8 cellular contexts compared by ENCODE assay signal in the genomic region with DNA sequence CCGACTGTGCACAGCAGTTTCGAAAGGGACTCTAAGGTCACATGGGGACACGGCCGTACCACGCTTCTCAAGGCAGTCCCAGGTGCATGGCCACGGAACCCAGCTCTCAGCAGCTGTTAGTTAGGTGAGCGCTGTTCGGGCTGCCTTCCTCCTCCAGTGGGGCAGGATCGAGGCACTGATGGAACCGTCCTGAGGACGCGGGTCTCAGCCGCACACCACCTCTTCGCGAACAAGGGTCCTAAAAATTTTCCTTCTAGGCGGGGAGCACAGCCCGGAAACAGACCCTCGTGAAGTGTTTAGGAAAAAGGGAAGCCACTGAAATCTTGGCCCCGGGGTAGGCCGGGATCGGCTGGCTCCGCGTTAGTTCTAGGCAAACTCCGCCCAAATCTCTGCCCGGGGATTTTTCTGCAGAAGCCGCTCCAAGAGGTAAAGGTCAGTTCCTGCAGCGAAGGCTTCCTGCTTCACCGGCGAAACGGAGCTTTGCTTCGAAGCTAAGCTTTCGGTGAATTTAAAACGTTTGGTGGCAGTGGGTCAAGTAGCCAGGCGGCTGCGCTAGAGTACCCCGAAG. TPM values are rescaled to one million over a fixed set of nuclear protein-coding genes. Genes with fewer than 3 reads are reported as not detected.
A peak's percentile ranks its signal among the peaks of the same experiment; 100 is the strongest.
DNase-seq lines count a peak whose midpoint lies in the region; ATAC-seq and TF ChIP-seq lines count a peak whose summit lies in the region.

No MANE protein-coding gene starts in this region.

- peak overlapping the region; percentile 65 for H3K4me3 Mint-ChIP-seq in activated naive CD4-positive, alpha-beta T cell treated with anti-CD3 and anti-CD28 coated beads for 36 hours

- H3K4me3 ChIP-seq in WERI-Rb-1 (ENCODE audit: low read depth, low read length) (peak overlapping the region; percentile 27), ovary (peak overlapping the region; percentile 34)

- peaks cover 43% of the 10 kb centered on the region for H3K27me3 Mint-ChIP-seq in activated naive CD4-positive, alpha-beta T cell treated with anti-CD3 and anti-CD28 coated beads for 36 hours (ENCODE audit: low read depth)

- peak; percentile 50 for DNase-seq in activated naive CD4-positive, alpha-beta T cell treated with anti-CD3 and anti-CD28 coated beads for 36 hours
- DNase-seq in activated naive CD4-positive, alpha-beta T cell treated with anti-CD3 and anti-CD28 coated beads, Interleukin-2, amount 50 U/mL, for 16 hours, result no peak
- no peak for DNase-seq in WERI-Rb-1
- peak in 1 of 2 donors; percentile 43 for DNase-seq in foreskin keratinocyte
- DNase-seq in ovary, result no peak
- no peak for DNase-seq in NCI-H1092 treated with DMSO at 0.1 percent for 48 hours (lab: John Stamatoyannopoulos, UW)
- no peak for DNase-seq in NK-92 (lab: John Stamatoyannopoulos, UW; ENCODE audit: unreplicated experiment)

- ATAC-seq in foreskin keratinocyte, result peak; percentile 35
- ATAC-seq in HG03139 (IDR thresholded peaks at IDR 0.05; ENCODE audit: unreplicated experiment), result no peak

- 21 to 25% (median 23%) methylated on average over 35 to 36 of the region's 36 CpGs for WGBS in ovary, 3 donors

- TF ChIP-seq CTCF in WERI-Rb-1 (IDR thresholded peaks at IDR 0.05; ENCODE audit: low read depth, low read length), result no peak
- TF ChIP-seq CTCF in foreskin keratinocyte (conservative IDR thresholded peaks at IDR 0.05), result no peak
- TF ChIP-seq CTCF in ovary (IDR thresholded peaks at IDR 0.05), result no peak

- no peaks in the 10 kb centered on the region for H3K9me3 Mint-ChIP-seq in activated naive CD4-positive, alpha-beta T cell treated with anti-CD3 and anti-CD28 coated beads for 36 hours

- peaks cover 98% of the 10 kb centered on the region for H3K27me3 ChIP-seq in WERI-Rb-1 (ENCODE audit: insufficient read depth, low read depth, severe bottlenecking)
- no peaks in the 10 kb centered on the region for H3K27me3 ChIP-seq in foreskin keratinocyte
- H3K27me3 ChIP-seq in ovary, result peaks cover 2% of the 10 kb centered on the region

- no peak overlapping the region for H3K27ac Mint-ChIP-seq in activated naive CD4-positive, alpha-beta T cell treated with anti-CD3 and anti-CD28 coated beads for 36 hours

- CTCF ChIA-PET in activated naive CD4-positive, alpha-beta T cell treated with anti-CD3 and anti-CD28 coated beads for 36 hours (lab: Charles Lee), result interaction anchor here (0.6 to 2.9 kb wide), 4 partner anchors 10 to 302 kb away, joined by 3 to 14 read pairs (median 4); no protein-coding TSS in a partner anchor

- H3K27ac ChIP-seq in WERI-Rb-1, result no peak overlapping the region
- peak overlapping the region; percentile 78 for H3K27ac ChIP-seq in foreskin keratinocyte
- no peak overlapping the region for H3K27ac ChIP-seq in ovary

- no peak for TF ChIP-seq POLR2A in ovary (IDR thresholded peaks at IDR 0.05)

- H3K36me3 Mint-ChIP-seq in activated naive CD4-positive, alpha-beta T cell treated with anti-CD3 and anti-CD28 coated beads for 36 hours (ENCODE audit: low read depth), result no peaks in the 10 kb centered on the region

- H3K36me3 ChIP-seq in WERI-Rb-1 (no peaks in the 10 kb centered on the region), ovary (no peaks in the 10 kb centered on the region)

- H3K9me3 ChIP-seq in WERI-Rb-1 (ENCODE audit: severe bottlenecking) (peaks cover 11% of the 10 kb centered on the region), ovary (no peaks in the 10 kb centered on the region)

- H3K4me1 Mint-ChIP-seq in activated naive CD4-positive, alpha-beta T cell treated with anti-CD3 and anti-CD28 coated beads for 36 hours (ENCODE audit: low read depth), result peaks cover 13% of the 10 kb centered on the region

- no peak for TF ChIP-seq EP300 in ovary (IDR thresholded peaks at IDR 0.05)

- H3K4me1 ChIP-seq in foreskin keratinocyte (peaks cover 6% of the 10 kb centered on the region), ovary (ENCODE audit: insufficient read depth) (peaks cover 4% of the 10 kb centered on the region)

- intact Hi-C loops in activated naive CD4-positive, alpha-beta T cell treated with anti-CD3 and anti-CD28 coated beads for 36 hours (cut with micrococcal nuclease), result loop anchor here (2.0 kb wide), 1 partner anchor 711 kb away; a partner anchor contains a TSS
- intact Hi-C loops in ovary (cut with DNase I), result no loop called here

RNA-seq across cellular contexts. Expression of a gene that starts 0.8 kb away (rescaled TPM):
- total RNA-seq in activated naive CD4-positive, alpha-beta T cell treated with anti-CD3 and anti-CD28 coated beads for 36 hours, result under 1 TPM; 0.72 to 0.89 TPM
- total RNA-seq in foreskin keratinocyte (229 and 393 TPM in 2 replicates), ovary (1 to 10 TPM in 2 of 7 donors, under 1 TPM in 2, not detected in 3; 0.30 to 2.5 (median 1.4) TPM)
- polyA plus RNA-seq in foreskin keratinocyte (203 and 308 TPM in 2 replicates), ovary (under 1 TPM; 0.13 to 0.72 TPM)

RNA-seq across cellular contexts. Expression of a gene that starts 31.1 kb away (rescaled TPM):
- total RNA-seq in activated naive CD4-positive, alpha-beta T cell treated with anti-CD3 and anti-CD28 coated beads for 36 hours, result under 1 TPM; 0.05 to 0.10 TPM
- total RNA-seq in foreskin keratinocyte, result 0.07 and 0.11 TPM in 2 replicates
- 0.01 and 0.03 TPM in 2 replicates for polyA plus RNA-seq in foreskin keratinocyte
- under 1 TPM in 5 of 7 donors, not detected in 2; 0.08 to 0.34 (median 0.15) TPM for total RNA-seq in ovary
- under 1 TPM; 0.12 to 0.20 TPM for polyA plus RNA-seq in ovary

RNA-seq across cellular contexts. Expression of a gene that starts 40.1 kb away (rescaled TPM):
- total RNA-seq in activated naive CD4-positive, alpha-beta T cell treated with anti-CD3 and anti-CD28 coated beads for 36 hours, result under 1 TPM; 0.30 to 0.50 TPM
- total RNA-seq in foreskin keratinocyte, result 8.7 and 19.0 TPM in 2 replicates
- 6.2 and 12.4 TPM in 2 replicates for polyA plus RNA-seq in foreskin keratinocyte
- total RNA-seq in ovary, result not detected
- polyA plus RNA-seq in ovary, result not detected

Comparison
In these comparisons a context has a peak if more than half of its experiments do, and no peak if none do; other contexts are left out.
1. RNA of a gene that starts 0.8 kb away (total RNA-seq): 229 to 393 TPM in foreskin keratinocyte; 0.72 to 0.89 TPM in activated naive CD4-positive, alpha-beta T cell treated with anti-CD3 and anti-CD28 coated beads for 36 hours and 0.30 to 2.5 TPM in ovary; every median in the first group is over 10 times any median in the second.